In genomic region chr12:24044973-24045703, GRCh38 we compare ENCODE assay signal across 1 cellular context.
TF ChIP-seq lines count a peak whose summit lies in the region.

No MANE protein-coding gene starts in this region.

TF ChIP-seq in HepG2, 621 proteins besides CTCF, POLR2A, EP300 and RAD21 (continues in another document):
- TF ChIP-seq, protein P1, sequence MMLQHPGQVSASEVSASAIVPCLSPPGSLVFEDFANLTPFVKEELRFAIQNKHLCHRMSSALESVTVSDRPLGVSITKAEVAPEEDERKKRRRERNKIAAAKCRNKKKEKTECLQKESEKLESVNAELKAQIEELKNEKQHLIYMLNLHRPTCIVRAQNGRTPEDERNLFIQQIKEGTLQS (CRISPR knock-in tag; IDR thresholded peaks at IDR 0.05) = no peak
- TF ChIP-seq CAMTA2 (CRISPR knock-in tag; IDR thresholded peaks at IDR 0.05; ENCODE audit: borderline replicate concordance) (no peak), KDM5A (IDR thresholded peaks at IDR 0.05; ENCODE audit: borderline replicate concordance, low read length) (no peak), ZNF44 (CRISPR knock-in tag; IDR thresholded peaks at IDR 0.05) (no peak), ZNF569 (CRISPR knock-in tag; IDR thresholded peaks at IDR 0.05; ENCODE audit: borderline replicate concordance) (no peak), RAD51 (IDR thresholded peaks at IDR 0.05; ENCODE audit: borderline replicate concordance) (no peak; the same call in 1 of the 2 replicates), WIZ (CRISPR knock-in tag; IDR thresholded peaks at IDR 0.05) (no peak), REST (IDR thresholded peaks at IDR 0.05; ENCODE audit: borderline replicate concordance in 1 of 2, low read depth in 1 of 2, low read length in 2 of 2) (no peak), ASH2L (IDR thresholded peaks at IDR 0.05; ENCODE audit: insufficient read length, low read depth, low read length) (no peak), ZBTB49 (CRISPR knock-in tag; IDR thresholded peaks at IDR 0.05; ENCODE audit: borderline replicate concordance) (no peak), ZNF329 (CRISPR knock-in tag; IDR thresholded peaks at IDR 0.05; ENCODE audit: low read depth) (no peak), ZNF18 (CRISPR knock-in tag; IDR thresholded peaks at IDR 0.05; ENCODE audit: insufficient replicate concordance) (no peak), SAP130 (CRISPR knock-in tag; IDR thresholded peaks at IDR 0.05; ENCODE audit: low read depth) (peak; percentile 35), TP53 (CRISPR knock-in tag; conservative IDR thresholded peaks at IDR 0.05) (no peak), SNAPC5 (CRISPR knock-in tag; IDR thresholded peaks at IDR 0.05; ENCODE audit: borderline replicate concordance) (no peak), KAT8 (CRISPR knock-in tag; IDR thresholded peaks at IDR 0.05) (0 out of 2 replicates have a peak, but pooled peaks have one; percentile 35), PAWR (CRISPR knock-in tag; IDR thresholded peaks at IDR 0.05; ENCODE audit: borderline replicate concordance) (no peak), DR1 (CRISPR knock-in tag; IDR thresholded peaks at IDR 0.05) (no peak), MBNL3 (CRISPR knock-in tag; conservative IDR thresholded peaks at IDR 0.05) (no peak), RERE (CRISPR knock-in tag; IDR thresholded peaks at IDR 0.05; ENCODE audit: low read depth) (no peak), GMEB1 (CRISPR knock-in tag; IDR thresholded peaks at IDR 0.05; ENCODE audit: borderline replicate concordance) (no peak), ZNF629 (CRISPR knock-in tag; conservative IDR thresholded peaks at IDR 0.05) (no peak), PCBP1 (IDR thresholded peaks at IDR 0.05; ENCODE audit: borderline replicate concordance, low read depth, low read length) (no peak), ZNF101 (CRISPR knock-in tag; IDR thresholded peaks at IDR 0.05; ENCODE audit: borderline replicate concordance, low read depth) (no peak), ZNF747 (CRISPR knock-in tag; IDR thresholded peaks at IDR 0.05; ENCODE audit: borderline replicate concordance) (no peak), ZNF484 (CRISPR knock-in tag; IDR thresholded peaks at IDR 0.05; ENCODE audit: borderline replicate concordance, low read depth) (no peak), ZNF234 (CRISPR knock-in tag; conservative IDR thresholded peaks at IDR 0.05) (no peak), ZBED4 (CRISPR knock-in tag; IDR thresholded peaks at IDR 0.05; ENCODE audit: borderline replicate concordance) (no peak), SOX5 (CRISPR knock-in tag; IDR thresholded peaks at IDR 0.05; ENCODE audit: borderline replicate concordance) (peak; percentile 73; the same call in 1 of the 2 replicates), LCORL (IDR thresholded peaks at IDR 0.05) (no peak), LCORL (CRISPR knock-in tag; IDR thresholded peaks at IDR 0.05) (no peak), GATAD2A (CRISPR knock-in tag; IDR thresholded peaks at IDR 0.05) (peak; percentile 82), ZNF570 (CRISPR knock-in tag; IDR thresholded peaks at IDR 0.05; ENCODE audit: borderline replicate concordance) (no peak), SMAD3 (CRISPR knock-in tag; IDR thresholded peaks at IDR 0.05) (no peak), SP4 (CRISPR knock-in tag; IDR thresholded peaks at IDR 0.05) (no peak), ZSCAN9 (CRISPR knock-in tag; IDR thresholded peaks at IDR 0.05; ENCODE audit: borderline replicate concordance) (0 out of 2 replicates have a peak, but pooled peaks have one; percentile 31), ZFP37 (CRISPR knock-in tag; IDR thresholded peaks at IDR 0.05; ENCODE audit: borderline replicate concordance) (no peak), ZNF12 (CRISPR knock-in tag; IDR thresholded peaks at IDR 0.05) (no peak)
- TF ChIP-seq, protein P2, sequence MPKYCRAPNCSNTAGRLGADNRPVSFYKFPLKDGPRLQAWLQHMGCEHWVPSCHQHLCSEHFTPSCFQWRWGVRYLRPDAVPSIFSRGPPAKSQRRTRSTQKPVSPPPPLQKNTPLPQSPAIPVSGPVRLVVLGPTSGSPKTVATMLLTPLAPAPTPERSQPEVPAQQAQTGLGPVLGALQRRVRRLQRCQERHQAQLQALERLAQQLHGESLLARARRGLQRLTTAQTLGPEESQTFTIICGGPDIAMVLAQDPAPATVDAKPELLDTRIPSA (CRISPR knock-in tag; IDR thresholded peaks at IDR 0.05; ENCODE audit: borderline replicate concordance) = no peak
- TF ChIP-seq, protein P3, sequence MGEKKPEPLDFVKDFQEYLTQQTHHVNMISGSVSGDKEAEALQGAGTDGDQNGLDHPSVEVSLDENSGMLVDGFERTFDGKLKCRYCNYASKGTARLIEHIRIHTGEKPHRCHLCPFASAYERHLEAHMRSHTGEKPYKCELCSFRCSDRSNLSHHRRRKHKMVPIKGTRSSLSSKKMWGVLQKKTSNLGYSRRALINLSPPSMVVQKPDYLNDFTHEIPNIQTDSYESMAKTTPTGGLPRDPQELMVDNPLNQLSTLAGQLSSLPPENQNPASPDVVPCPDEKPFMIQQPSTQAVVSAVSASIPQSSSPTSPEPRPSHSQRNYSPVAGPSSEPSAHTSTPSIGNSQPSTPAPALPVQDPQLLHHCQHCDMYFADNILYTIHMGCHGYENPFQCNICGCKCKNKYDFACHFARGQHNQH (CRISPR knock-in tag; IDR thresholded peaks at IDR 0.05) = 0 out of 2 replicates have a peak, but pooled peaks have one; percentile 44
